In the genomic region with DNA sequence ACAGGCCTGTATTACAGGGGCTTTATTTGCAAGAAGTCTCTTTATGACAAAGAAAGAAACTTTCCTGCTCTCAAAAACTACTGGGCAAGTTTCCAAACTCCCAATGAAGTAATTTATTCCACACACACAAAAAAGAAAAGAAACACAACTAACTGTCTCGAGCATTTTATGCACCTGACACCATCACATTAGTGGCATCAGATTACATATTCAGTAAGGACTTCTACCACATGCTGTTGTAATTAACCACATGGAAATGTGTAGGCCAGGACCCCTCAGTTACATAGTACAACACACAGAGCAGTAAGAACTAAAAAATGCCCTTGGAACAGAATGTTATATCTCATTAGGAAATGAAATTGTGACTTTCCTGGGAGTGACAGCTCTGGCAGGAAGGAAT, we compare ENCODE assay signal across 1 cellular context.
TF ChIP-seq lines count a peak whose summit lies in the region.

No MANE protein-coding gene starts in this region.

TF ChIP-seq in GM23338, 12 proteins besides CTCF, POLR2A, EP300 and RAD21 (continued from another document):
- TF ChIP-seq, protein P1, sequence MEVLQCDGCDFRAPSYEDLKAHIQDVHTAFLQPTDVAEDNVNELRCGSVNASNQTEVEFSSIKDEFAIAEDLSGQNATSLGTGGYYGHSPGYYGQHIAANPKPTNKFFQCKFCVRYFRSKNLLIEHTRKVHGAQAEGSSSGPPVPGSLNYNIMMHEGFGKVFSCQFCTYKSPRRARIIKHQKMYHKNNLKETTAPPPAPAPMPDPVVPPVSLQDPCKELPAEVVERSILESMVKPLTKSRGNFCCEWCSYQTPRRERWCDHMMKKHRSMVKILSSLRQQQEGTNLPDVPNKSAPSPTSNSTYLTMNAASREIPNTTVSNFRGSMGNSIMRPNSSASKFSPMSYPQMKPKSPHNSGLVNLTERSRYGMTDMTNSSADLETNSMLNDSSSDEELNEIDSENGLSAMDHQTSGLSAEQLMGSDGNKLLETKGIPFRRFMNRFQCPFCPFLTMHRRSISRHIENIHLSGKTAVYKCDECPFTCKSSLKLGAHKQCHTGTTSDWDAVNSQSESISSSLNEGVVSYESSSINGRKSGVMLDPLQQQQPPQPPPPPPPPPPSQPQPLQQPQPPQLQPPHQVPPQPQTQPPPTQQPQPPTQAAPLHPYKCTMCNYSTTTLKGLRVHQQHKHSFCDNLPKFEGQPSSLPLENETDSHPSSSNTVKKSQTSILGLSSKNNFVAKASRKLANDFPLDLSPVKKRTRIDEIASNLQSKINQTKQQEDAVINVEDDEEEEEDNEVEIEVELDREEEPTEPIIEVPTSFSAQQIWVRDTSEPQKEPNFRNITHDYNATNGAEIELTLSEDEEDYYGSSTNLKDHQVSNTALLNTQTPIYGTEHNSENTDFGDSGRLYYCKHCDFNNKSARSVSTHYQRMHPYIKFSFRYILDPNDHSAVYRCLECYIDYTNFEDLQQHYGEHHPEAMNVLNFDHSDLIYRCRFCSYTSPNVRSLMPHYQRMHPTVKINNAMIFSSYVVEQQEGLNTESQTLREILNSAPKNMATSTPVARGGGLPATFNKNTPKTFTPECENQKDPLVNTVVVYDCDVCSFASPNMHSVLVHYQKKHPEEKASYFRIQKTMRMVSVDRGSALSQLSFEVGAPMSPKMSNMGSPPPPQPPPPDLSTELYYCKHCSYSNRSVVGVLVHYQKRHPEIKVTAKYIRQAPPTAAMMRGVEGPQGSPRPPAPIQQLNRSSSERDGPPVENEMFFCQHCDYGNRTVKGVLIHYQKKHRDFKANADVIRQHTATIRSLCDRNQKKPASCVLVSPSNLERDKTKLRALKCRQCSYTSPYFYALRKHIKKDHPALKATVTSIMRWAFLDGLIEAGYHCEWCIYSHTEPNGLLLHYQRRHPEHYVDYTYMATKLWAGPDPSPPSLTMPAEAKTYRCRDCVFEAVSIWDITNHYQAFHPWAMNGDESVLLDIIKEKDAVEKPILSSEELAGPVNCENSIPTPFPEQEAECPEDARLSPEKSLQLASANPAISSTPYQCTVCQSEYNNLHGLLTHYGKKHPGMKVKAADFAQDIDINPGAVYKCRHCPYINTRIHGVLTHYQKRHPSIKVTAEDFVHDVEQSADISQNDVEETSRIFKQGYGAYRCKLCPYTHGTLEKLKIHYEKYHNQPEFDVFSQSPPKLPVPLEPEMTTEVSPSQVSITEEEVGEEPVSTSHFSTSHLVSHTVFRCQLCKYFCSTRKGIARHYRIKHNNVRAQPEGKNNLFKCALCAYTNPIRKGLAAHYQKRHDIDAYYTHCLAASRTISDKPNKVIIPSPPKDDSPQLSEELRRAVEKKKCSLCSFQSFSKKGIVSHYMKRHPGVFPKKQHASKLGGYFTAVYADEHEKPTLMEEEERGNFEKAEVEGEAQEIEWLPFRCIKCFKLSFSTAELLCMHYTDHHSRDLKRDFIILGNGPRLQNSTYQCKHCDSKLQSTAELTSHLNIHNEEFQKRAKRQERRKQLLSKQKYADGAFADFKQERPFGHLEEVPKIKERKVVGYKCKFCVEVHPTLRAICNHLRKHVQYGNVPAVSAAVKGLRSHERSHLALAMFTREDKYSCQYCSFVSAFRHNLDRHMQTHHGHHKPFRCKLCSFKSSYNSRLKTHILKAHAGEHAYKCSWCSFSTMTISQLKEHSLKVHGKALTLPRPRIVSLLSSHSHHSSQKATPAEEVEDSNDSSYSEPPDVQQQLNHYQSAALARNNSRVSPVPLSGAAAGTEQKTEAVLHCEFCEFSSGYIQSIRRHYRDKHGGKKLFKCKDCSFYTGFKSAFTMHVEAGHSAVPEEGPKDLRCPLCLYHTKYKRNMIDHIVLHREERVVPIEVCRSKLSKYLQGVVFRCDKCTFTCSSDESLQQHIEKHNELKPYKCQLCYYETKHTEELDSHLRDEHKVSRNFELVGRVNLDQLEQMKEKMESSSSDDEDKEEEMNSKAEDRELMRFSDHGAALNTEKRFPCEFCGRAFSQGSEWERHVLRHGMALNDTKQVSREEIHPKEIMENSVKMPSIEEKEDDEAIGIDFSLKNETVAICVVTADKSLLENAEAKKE (CRISPR knock-in tag; IDR thresholded peaks at IDR 0.05): no peak
- TF ChIP-seq POLR2AphosphoS5 (IDR thresholded peaks at IDR 0.05; ENCODE audit: low read depth) (no peak), EZH2phosphoT487 (IDR thresholded peaks at IDR 0.05; ENCODE audit: unreplicated experiment) (no peak), ZNF331 (CRISPR knock-in tag; IDR thresholded peaks at IDR 0.05; ENCODE audit: low read depth) (no peak), STAT1 (IDR thresholded peaks at IDR 0.05; ENCODE audit: unreplicated experiment) (no peak), ETS1 (IDR thresholded peaks at IDR 0.05) (no peak), JUNB (IDR thresholded peaks at IDR 0.05; ENCODE audit: unreplicated experiment) (no peak)
